Comparison of ENCODE assay signal across 2 cellular contexts in genomic region chr10:115653473-115653872, GRCh38.
A peak's percentile ranks its signal among the peaks of the same experiment; 100 is the strongest.
TF ChIP-seq lines count a peak whose summit lies in the region.

No MANE protein-coding gene starts in this region.

TF ChIP-seq in HepG2, 621 proteins besides CTCF, POLR2A, EP300 and RAD21 (continued from another document and continues in another):
- TF ChIP-seq HINFP (CRISPR knock-in tag; IDR thresholded peaks at IDR 0.05; ENCODE audit: low read depth) (no peak), ATF6 (CRISPR knock-in tag; conservative IDR thresholded peaks at IDR 0.05) (no peak), U2AF2 (IDR thresholded peaks at IDR 0.05; ENCODE audit: low read depth, low read length) (no peak), ZNF484 (CRISPR knock-in tag; IDR thresholded peaks at IDR 0.05; ENCODE audit: borderline replicate concordance, low read depth) (no peak), SP2 (CRISPR knock-in tag; IDR thresholded peaks at IDR 0.05) (no peak), ZNF282 (IDR thresholded peaks at IDR 0.05; ENCODE audit: partially characterized antibody) (no peak), ZNF10 (CRISPR knock-in tag; IDR thresholded peaks at IDR 0.05; ENCODE audit: borderline replicate concordance, low read depth) (no peak), NFIC (IDR thresholded peaks at IDR 0.05; ENCODE audit: low read length) (peak; percentile 72; the same call in 1 of the 2 replicates), ZNF335 (CRISPR knock-in tag; IDR thresholded peaks at IDR 0.05) (no peak), ZNF850 (CRISPR knock-in tag; conservative IDR thresholded peaks at IDR 0.05) (no peak), GZF1 (CRISPR knock-in tag; IDR thresholded peaks at IDR 0.05) (no peak), AFF4 (CRISPR knock-in tag; IDR thresholded peaks at IDR 0.05) (no peak), PHF20 (CRISPR knock-in tag; IDR thresholded peaks at IDR 0.05) (no peak), ZNF878 (CRISPR knock-in tag; IDR thresholded peaks at IDR 0.05) (no peak; the same call in 1 of the 2 replicates), TRAFD1 (CRISPR knock-in tag; IDR thresholded peaks at IDR 0.05; ENCODE audit: borderline replicate concordance) (no peak), MED1 (CRISPR knock-in tag; IDR thresholded peaks at IDR 0.05) (no peak), SNAI1 (CRISPR knock-in tag; IDR thresholded peaks at IDR 0.05; ENCODE audit: borderline replicate concordance) (no peak), RARG (CRISPR knock-in tag; IDR thresholded peaks at IDR 0.05; ENCODE audit: low read depth) (no peak)

TF ChIP-seq in SK-N-SH, 30 proteins besides CTCF, POLR2A, EP300 and RAD21 (continued from another document):
- TF ChIP-seq ZBTB33 (IDR thresholded peaks at IDR 0.05; ENCODE audit: borderline replicate concordance, low read depth) (no peak), JUND (IDR thresholded peaks at IDR 0.05) (no peak), GABPA (IDR thresholded peaks at IDR 0.05; ENCODE audit: low read depth) (no peak), GATA2 (CRISPR knock-in tag; IDR thresholded peaks at IDR 0.05) (no peak), MEF2A (IDR thresholded peaks at IDR 0.05; ENCODE audit: borderline replicate concordance, low read depth) (no peak), YY1 (IDR thresholded peaks at IDR 0.05; ENCODE audit: low read depth) (no peak), NRF1 (IDR thresholded peaks at IDR 0.05; ENCODE audit: low read depth, low read length) (no peak), SIN3A (IDR thresholded peaks at IDR 0.05; ENCODE audit: borderline replicate concordance, low read depth, low read length) (no peak), MAX (IDR thresholded peaks at IDR 0.05; ENCODE audit: low read depth) (no peak), TEAD4 (IDR thresholded peaks at IDR 0.05; ENCODE audit: borderline replicate concordance, insufficient read depth) (no peak), USF2 (IDR thresholded peaks at IDR 0.05; ENCODE audit: borderline replicate concordance, low read depth, low read length) (no peak), TCF12 (IDR thresholded peaks at IDR 0.05) (no peak), EZH2phosphoT487 (IDR thresholded peaks at IDR 0.05; ENCODE audit: borderline replicate concordance, low read depth) (no peak), MXI1 (IDR thresholded peaks at IDR 0.05; ENCODE audit: low read depth, low read length) (no peak), RCOR1 (IDR thresholded peaks at IDR 0.05; ENCODE audit: low read length) (no peak), POLR2AphosphoS5 (IDR thresholded peaks at IDR 0.05; ENCODE audit: low read depth, low read length) (no peak), NFIC (IDR thresholded peaks at IDR 0.05; ENCODE audit: borderline replicate concordance) (no peak), RXRA (IDR thresholded peaks at IDR 0.05; ENCODE audit: borderline replicate concordance, low read depth) (no peak)
